ENCODE assay signal across 28 cellular contexts in the genomic region with DNA sequence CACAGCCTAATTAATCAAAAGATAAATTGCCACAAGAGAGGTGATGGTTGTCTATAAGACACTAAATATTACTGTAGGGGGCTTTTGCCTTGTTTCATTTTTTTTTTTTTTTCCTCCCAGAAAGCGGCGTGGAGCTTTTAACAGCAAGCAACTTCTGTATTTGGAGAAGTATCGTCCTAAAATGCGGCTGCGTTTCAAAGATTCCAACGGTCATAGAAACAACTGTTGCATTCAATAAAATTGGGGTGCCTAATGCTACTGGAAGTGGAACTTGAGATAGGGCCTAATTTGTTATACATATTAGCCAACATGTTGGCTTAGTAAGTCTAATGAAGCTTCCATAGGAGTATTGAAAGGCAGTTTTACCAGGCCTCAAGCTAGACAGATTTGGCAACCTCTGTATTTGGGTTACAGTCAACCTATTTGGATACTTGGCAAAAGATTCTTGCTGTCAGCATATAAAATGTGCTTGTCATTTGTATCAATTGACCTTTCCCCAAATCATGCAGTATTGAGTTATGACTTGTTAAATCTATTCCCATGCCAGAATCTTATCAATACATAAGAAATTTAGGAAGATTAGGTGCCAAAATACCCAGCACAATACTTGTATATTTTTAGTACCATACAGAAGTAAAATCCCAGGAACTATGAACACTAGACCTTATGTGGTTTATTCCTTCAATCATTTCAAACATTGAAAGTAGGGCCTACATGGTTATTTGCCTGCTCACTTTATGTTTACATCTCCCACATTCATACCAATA.
"Had no signal": no experiment of that assay in that cellular context is flagged by ENCODE, and none has a peak within 500 bp of the region (broad histone marks: within the 10 kb centered on the region; RNA-seq: fewer than 3 reads in every experiment).

No MANE protein-coding gene starts in this region.

- DNase-seq: activated CD4-positive, alpha-beta T cell treated with anti-CD3 and anti-CD28 coated beads for 4 hours; activated CD8-positive, alpha-beta memory T cell treated with anti-CD3 and anti-CD28 coated beads, Interleukin-2, amount 50 U/mL, for 4 hours; activated CD8-positive, alpha-beta T cell treated with anti-CD3 and anti-CD28 coated beads for 36 hours; activated gamma-delta T cell treated with Interleukin-2 at 50 U/mL for 16 hours; activated naive CD4-positive, alpha-beta T cell treated with anti-CD3 and anti-CD28 coated beads, Interleukin-2, amount 10 ng/mL, durations not matched to agents 7 days and 5 days; activated naive CD8-positive, alpha-beta T cell treated with anti-CD3 and anti-CD28 coated beads for 36 hours; activated T-cell treated with anti-CD3 and anti-CD28 coated beads, Interleukin-2, amount 50 U/mL, for 72 hours; cerebellar nuclear complex; Karpas-422; MM.1S; NCI-H1105; NCI-H1436; NCI-H1694 treated with DMSO at 0.1 percent for 48 hours; NCI-H2029 treated with DMSO at 0.1 percent for 48 hours; NCI-H345; NCI-H510A; NCI-H526 treated with DMSO at 0.1 percent for 48 hours; NCI-H82; NK-92 treated with Interleukin-12 subunit alpha and Interleukin-12 subunit beta, amount 100 ng/mL, for 24 hours; OCI-M1; RPMI8226; T1000; WERI-Rb-1 had no signal

- H3K27ac ChIP-seq: SK-N-MC, WERI-Rb-1 had no signal

- H3K4me3 Mint-ChIP-seq: activated CD8-positive, alpha-beta T cell treated with anti-CD3 and anti-CD28 coated beads for 36 hours; activated naive CD4-positive, alpha-beta T cell treated with anti-CD3 and anti-CD28 coated beads, Interleukin-2, amount 10 ng/mL, durations not matched to agents 7 days and 5 days; activated naive CD8-positive, alpha-beta T cell treated with anti-CD3 and anti-CD28 coated beads for 36 hours; activated T-cell treated with anti-CD3 and anti-CD28 coated beads, Interleukin-2, amount 50 U/mL, for 72 hours had no signal

- H3K27ac Mint-ChIP-seq: activated CD8-positive, alpha-beta T cell treated with anti-CD3 and anti-CD28 coated beads for 36 hours; activated naive CD4-positive, alpha-beta T cell treated with anti-CD3 and anti-CD28 coated beads, Interleukin-2, amount 10 ng/mL, durations not matched to agents 7 days and 5 days; activated naive CD8-positive, alpha-beta T cell treated with anti-CD3 and anti-CD28 coated beads for 36 hours; activated T-cell treated with anti-CD3 and anti-CD28 coated beads, Interleukin-2, amount 50 U/mL, for 72 hours; activated T-helper 2 cell treated with anti-CD3 and anti-CD28 coated beads, Interferon-gamma antibody, Interleukin-2, Interleukin-4, amounts not matched to agents 10 μg/mL and 5 μg/mL and 100 μg/mL, durations not matched to agents 14 hours and 24 hours and 36 hours had no signal

- H3K9me3 Mint-ChIP-seq: activated CD8-positive, alpha-beta T cell treated with anti-CD3 and anti-CD28 coated beads for 36 hours; activated naive CD4-positive, alpha-beta T cell treated with anti-CD3 and anti-CD28 coated beads, Interleukin-2, amount 10 ng/mL, durations not matched to agents 7 days and 5 days; activated naive CD8-positive, alpha-beta T cell treated with anti-CD3 and anti-CD28 coated beads for 36 hours; activated T-cell treated with anti-CD3 and anti-CD28 coated beads, Interleukin-2, amount 50 U/mL, for 72 hours; activated T-helper 2 cell treated with anti-CD3 and anti-CD28 coated beads, Interferon-gamma antibody, Interleukin-2, Interleukin-4, amounts not matched to agents 10 μg/mL and 5 μg/mL and 100 μg/mL, durations not matched to agents 14 hours and 24 hours and 36 hours had no signal

- ATAC-seq: activated CD4-positive, CD25-positive, alpha-beta regulatory T cell treated with anti-CD3 and anti-CD28 coated beads, Interleukin-2, amount 50 U/mL, for 24 hours; activated CD8-positive, alpha-beta T cell treated with anti-CD3 and anti-CD28 coated beads for 36 hours; activated T-cell treated with anti-CD3 and anti-CD28 coated beads, Interleukin-2, amount 50 U/mL, for 72 hours; Panc1; Right ventricle myocardium inferior had no signal

- H3K4me3 ChIP-seq: SK-N-MC had no signal

- H3K27me3 Mint-ChIP-seq: activated CD8-positive, alpha-beta T cell treated with anti-CD3 and anti-CD28 coated beads for 36 hours; activated naive CD4-positive, alpha-beta T cell treated with anti-CD3 and anti-CD28 coated beads, Interleukin-2, amount 10 ng/mL, durations not matched to agents 7 days and 5 days; activated naive CD8-positive, alpha-beta T cell treated with anti-CD3 and anti-CD28 coated beads for 36 hours had no signal
